In genomic region chr10:63217120-63217605, GRCh38 we compare ENCODE assay signal across 8 cellular contexts.
DNase-seq lines count a peak whose midpoint lies in the region; ATAC-seq and TF ChIP-seq lines count a peak whose summit lies in the region.

No MANE protein-coding gene starts in this region.

- H3K27ac ChIP-seq in Panc1 (ENCODE audit: low read length) (peak overlapping the region; percentile 21; the same call in 1 of the 2 replicates), coronary artery (no peak overlapping the region)

- peak; percentile 76; the same call in 1 of the 2 replicates for TF ChIP-seq CTCF in Panc1 (IDR thresholded peaks at IDR 0.05)
- peak; percentile 36 for TF ChIP-seq CTCF in coronary artery (IDR thresholded peaks at IDR 0.05)

- no peaks in the 10 kb centered on the region for H3K9me3 ChIP-seq in Panc1 (ENCODE audit: control insufficient read depth, insufficient read depth, low read depth, low read length)

- CTCF ChIA-PET in Panc1 (lab: Charles Lee), result interaction anchor here (0.6 to 1.0 kb wide), 4 partner anchors 15 to 416 kb away, joined by 3 to 9 read pairs (median 4); no protein-coding TSS in a partner anchor

- intact Hi-C loops in Panc1 (cut with micrococcal nuclease; ENCODE audit: unreplicated experiment), result loop anchor here (1.0 to 5.0 kb wide), 3 partner anchors 50 to 412 kb away; partner anchors contain the start of gene JMJD1C

- DNase-seq in NCI-H82 (lab: John Stamatoyannopoulos, UW) (peak; percentile 67), NCI-H82 treated with DMSO at 0.1 percent for 48 hours (lab: John Stamatoyannopoulos, UW; ENCODE audit: unreplicated experiment) (no peak), Panc1 (ENCODE audit: low read depth, low spot score) (peak; percentile 41), coronary artery (ENCODE audit: low spot score) (no peak), lung microvascular endothelial cell (ENCODE audit: low read depth in 2 of 2) (peak; percentile 63)

- no TSS peak for BruUV-seq in Panc1 (replicated peaks; lab: Mats Ljungman, UMichigan)

- peaks cover 23% of the 10 kb centered on the region for H3K36me3 ChIP-seq in Panc1 (ENCODE audit: control insufficient read depth, insufficient read depth, low read length)

- POLR2A ChIA-PET in Panc1 (lab: Charles Lee), result interaction anchor here (0.6 kb wide), 1 partner anchor 1098 kb away, joined by 3 read pairs; no protein-coding TSS in a partner anchor

- no peaks in the 10 kb centered on the region for H3K27me3 ChIP-seq in Panc1 (ENCODE audit: control insufficient read depth, insufficient read depth, low read length)

- in situ Hi-C loops in Panc1 (cut with HindIII; ENCODE audit: low pct_unique_long_range_greater_than_20kb, low sequenced_read_pairs), result no loop called here

- H3K4me1 ChIP-seq in Panc1 (ENCODE audit: control insufficient read depth, insufficient read depth, low read length), result peaks cover 18% of the 10 kb centered on the region; the same call in 1 of the 2 replicates

- H3K4me3 ChIP-seq in Panc1 (ENCODE audit: low read depth in 2 of 2, low read length in 2 of 2) (no peak overlapping the region), coronary artery (no peak overlapping the region)

- ATAC-seq in GM19467 (IDR thresholded peaks at IDR 0.05; ENCODE audit: unreplicated experiment) (peak; percentile 75), HG03565 (IDR thresholded peaks at IDR 0.05; ENCODE audit: unreplicated experiment) (peak; percentile 63), Panc1 (peak; percentile 95), HG03025 (IDR thresholded peaks at IDR 0.05; ENCODE audit: low FRiP score, unreplicated experiment) (no peak)

Comparison
In these comparisons a context has a peak if more than half of its experiments do, and no peak if none do; other contexts are left out.
1. DNase-seq: peak in NCI-H82 (single experiment), Panc1 (single experiment) and lung microvascular endothelial cell (2 of 2); none in NCI-H82 treated with DMSO at 0.1 percent for 48 hours (single experiment) and coronary artery (single experiment).